In the genomic region with DNA sequence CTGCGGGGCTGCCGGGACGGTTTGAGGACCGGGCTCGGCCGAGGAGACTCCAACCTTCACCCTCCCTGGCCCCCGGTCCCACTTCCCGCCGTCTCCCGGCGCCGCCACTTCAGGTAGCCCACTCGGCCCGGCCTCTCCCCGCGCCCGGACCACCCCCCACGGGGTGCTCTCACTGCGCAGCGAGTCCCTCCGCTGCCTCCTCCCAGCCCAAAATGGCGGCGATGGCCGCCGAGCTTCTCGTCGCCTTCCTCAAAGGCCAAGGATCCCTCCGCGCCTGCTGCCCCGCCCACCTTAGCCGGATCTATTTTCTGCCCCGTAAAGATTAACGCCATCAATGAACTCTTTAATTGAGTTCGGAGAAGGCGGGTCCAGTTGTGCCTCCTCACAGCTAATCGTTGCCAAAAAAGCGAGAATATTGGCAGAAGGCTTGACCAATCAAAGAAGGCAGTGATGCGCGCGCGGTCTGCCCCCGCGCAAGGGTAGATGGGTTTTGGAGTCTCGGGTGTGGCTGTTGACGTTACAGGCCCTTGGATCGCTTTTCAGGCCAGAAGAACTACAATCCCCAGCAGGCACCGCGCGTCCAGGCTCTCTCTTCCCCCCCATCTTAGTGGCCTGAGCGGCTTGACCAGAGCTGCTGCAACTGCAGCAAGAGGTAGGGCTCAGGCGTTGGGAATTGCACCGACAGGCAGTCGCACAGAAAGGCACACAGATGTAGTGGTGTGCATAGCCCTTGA, we compare ENCODE assay signal across 1 cellular context.
TF ChIP-seq lines count a peak whose summit lies in the region.

TSS of gene HEXIM2 (plus strand) at position 588 of the 734 bp plus-strand sequence. CDS start 919 bp downstream, outside the sequence.

TF ChIP-seq in HEK293, 187 proteins besides CTCF, POLR2A, EP300 and RAD21 (continued from another document and continues in another):
- TF ChIP-seq, protein P1, sequence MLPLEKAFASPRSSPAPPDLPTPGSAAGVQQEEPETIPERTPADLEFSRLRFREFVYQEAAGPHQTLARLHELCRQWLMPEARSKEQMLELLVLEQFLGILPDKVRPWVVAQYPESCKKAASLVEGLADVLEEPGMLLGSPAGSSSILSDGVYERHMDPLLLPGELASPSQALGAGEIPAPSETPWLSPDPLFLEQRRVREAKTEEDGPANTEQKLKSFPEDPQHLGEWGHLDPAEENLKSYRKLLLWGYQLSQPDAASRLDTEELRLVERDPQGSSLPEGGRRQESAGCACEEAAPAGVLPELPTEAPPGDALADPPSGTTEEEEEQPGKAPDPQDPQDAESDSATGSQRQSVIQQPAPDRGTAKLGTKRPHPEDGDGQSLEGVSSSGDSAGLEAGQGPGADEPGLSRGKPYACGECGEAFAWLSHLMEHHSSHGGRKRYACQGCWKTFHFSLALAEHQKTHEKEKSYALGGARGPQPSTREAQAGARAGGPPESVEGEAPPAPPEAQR (tag by site-specific recombination; IDR thresholded peaks at IDR 0.05), result no peak
- TF ChIP-seq ZNF624 (tag by site-specific recombination; IDR thresholded peaks at IDR 0.05) (0 out of 2 replicates have a peak, but pooled peaks have one; percentile 71), ZFP69B (tag by site-specific recombination; IDR thresholded peaks at IDR 0.05) (peak; percentile 77), ZNF391 (tag by site-specific recombination; IDR thresholded peaks at IDR 0.05; ENCODE audit: borderline replicate concordance, low read depth) (peak; percentile 96; the same call in 1 of the 2 replicates), REPIN1 (tag by site-specific recombination; IDR thresholded peaks at IDR 0.05; ENCODE audit: low read depth) (peak; percentile 90; the same call in 1 of the 2 replicates), ZBTB20 (tag by site-specific recombination; IDR thresholded peaks at IDR 0.05) (peak; percentile 56; the same call in 1 of the 2 replicates), ZNF335 (tag by site-specific recombination; conservative IDR thresholded peaks at IDR 0.05) (peak; percentile 91), ZNF580 (tag by site-specific recombination; IDR thresholded peaks at IDR 0.05) (peak; percentile 76), ZNF423 (tag by site-specific recombination; IDR thresholded peaks at IDR 0.05) (peak; percentile 74), ZNF571 (tag by site-specific recombination; IDR thresholded peaks at IDR 0.05) (no peak), ZNF2 (tag by site-specific recombination; IDR thresholded peaks at IDR 0.05) (peak; percentile 94), HIC1 (tag by site-specific recombination; IDR thresholded peaks at IDR 0.05) (no peak), ZNF792 (tag by site-specific recombination; IDR thresholded peaks at IDR 0.05) (peak; percentile 29; the same call in 1 of the 2 replicates), ZBTB8A (tag by site-specific recombination; IDR thresholded peaks at IDR 0.05) (peak; percentile 61), ZNF223 (tag by site-specific recombination; IDR thresholded peaks at IDR 0.05) (peak; percentile 57; the same call in 1 of the 2 replicates), KLF9 (tag by site-specific recombination; IDR thresholded peaks at IDR 0.05; ENCODE audit: low read depth) (peak; percentile 98), ZNF292 (tag by site-specific recombination; IDR thresholded peaks at IDR 0.05; ENCODE audit: borderline replicate concordance, low read depth) (no peak), ZNF777 (tag by site-specific recombination; IDR thresholded peaks at IDR 0.05; ENCODE audit: borderline replicate concordance) (0 out of 2 replicates have a peak, but pooled peaks have one; percentile 18), SCRT1 (tag by site-specific recombination; IDR thresholded peaks at IDR 0.05; ENCODE audit: borderline replicate concordance) (no peak), ZNF148 (tag by site-specific recombination; IDR thresholded peaks at IDR 0.05; ENCODE audit: borderline replicate concordance) (peak; percentile 72; the same call in 1 of the 2 replicates), ZNF558 (tag by site-specific recombination; IDR thresholded peaks at IDR 0.05) (no peak; the same call in 1 of the 2 replicates), KLF1 (tag by site-specific recombination; IDR thresholded peaks at IDR 0.05) (peak; percentile 64; the same call in 1 of the 2 replicates), PRDM1 (tag by site-specific recombination; IDR thresholded peaks at IDR 0.05) (no peak), ZNF202 (tag by site-specific recombination; IDR thresholded peaks at IDR 0.05; ENCODE audit: borderline replicate concordance) (no peak), MZF1 (tag by site-specific recombination; IDR thresholded peaks at IDR 0.05; ENCODE audit: borderline replicate concordance) (peak; percentile 56), ZNF211 (tag by site-specific recombination; IDR thresholded peaks at IDR 0.05; ENCODE audit: low read depth) (no peak), ZNF664 (tag by site-specific recombination; IDR thresholded peaks at IDR 0.05) (peak; percentile 69), ZNF366 (tag by site-specific recombination; conservative IDR thresholded peaks at IDR 0.05) (no peak; the same call in 1 of the 2 replicates)
- TF ChIP-seq, protein P2, sequence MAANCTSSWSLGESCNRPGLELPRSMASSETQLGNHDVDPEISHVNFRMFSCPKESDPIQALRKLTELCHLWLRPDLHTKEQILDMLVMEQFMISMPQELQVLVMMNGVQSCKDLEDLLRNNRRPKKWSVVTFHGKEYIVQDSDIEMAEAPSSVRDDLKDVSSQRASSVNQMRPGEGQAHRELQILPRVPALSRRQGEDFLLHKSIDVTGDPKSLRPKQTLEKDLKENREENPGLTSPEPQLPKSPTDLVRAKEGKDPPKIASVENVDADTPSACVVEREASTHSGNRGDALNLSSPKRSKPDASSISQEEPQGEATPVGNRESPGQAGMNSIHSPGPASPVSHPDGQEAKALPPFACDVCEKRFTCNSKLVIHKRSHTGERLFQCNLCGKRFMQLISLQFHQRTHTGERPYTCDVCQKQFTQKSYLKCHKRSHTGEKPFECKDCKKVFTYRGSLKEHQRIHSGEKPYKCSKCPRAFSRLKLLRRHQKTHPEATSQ (tag by site-specific recombination; IDR thresholded peaks at IDR 0.05), result peak; percentile 96
- TF ChIP-seq, protein P3, sequence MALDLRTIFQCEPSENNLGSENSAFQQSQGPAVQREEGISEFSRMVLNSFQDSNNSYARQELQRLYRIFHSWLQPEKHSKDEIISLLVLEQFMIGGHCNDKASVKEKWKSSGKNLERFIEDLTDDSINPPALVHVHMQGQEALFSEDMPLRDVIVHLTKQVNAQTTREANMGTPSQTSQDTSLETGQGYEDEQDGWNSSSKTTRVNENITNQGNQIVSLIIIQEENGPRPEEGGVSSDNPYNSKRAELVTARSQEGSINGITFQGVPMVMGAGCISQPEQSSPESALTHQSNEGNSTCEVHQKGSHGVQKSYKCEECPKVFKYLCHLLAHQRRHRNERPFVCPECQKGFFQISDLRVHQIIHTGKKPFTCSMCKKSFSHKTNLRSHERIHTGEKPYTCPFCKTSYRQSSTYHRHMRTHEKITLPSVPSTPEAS (tag by site-specific recombination; IDR thresholded peaks at IDR 0.05), result peak; percentile 57; the same call in 1 of the 2 replicates
- TF ChIP-seq, protein P4, sequence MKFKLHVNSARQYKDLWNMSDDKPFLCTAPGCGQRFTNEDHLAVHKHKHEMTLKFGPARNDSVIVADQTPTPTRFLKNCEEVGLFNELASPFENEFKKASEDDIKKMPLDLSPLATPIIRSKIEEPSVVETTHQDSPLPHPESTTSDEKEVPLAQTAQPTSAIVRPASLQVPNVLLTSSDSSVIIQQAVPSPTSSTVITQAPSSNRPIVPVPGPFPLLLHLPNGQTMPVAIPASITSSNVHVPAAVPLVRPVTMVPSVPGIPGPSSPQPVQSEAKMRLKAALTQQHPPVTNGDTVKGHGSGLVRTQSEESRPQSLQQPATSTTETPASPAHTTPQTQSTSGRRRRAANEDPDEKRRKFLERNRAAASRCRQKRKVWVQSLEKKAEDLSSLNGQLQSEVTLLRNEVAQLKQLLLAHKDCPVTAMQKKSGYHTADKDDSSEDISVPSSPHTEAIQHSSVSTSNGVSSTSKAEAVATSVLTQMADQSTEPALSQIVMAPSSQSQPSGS (tag by site-specific recombination; IDR thresholded peaks at IDR 0.05; ENCODE audit: low read depth), result peak; percentile 51
- TF ChIP-seq, protein P5, sequence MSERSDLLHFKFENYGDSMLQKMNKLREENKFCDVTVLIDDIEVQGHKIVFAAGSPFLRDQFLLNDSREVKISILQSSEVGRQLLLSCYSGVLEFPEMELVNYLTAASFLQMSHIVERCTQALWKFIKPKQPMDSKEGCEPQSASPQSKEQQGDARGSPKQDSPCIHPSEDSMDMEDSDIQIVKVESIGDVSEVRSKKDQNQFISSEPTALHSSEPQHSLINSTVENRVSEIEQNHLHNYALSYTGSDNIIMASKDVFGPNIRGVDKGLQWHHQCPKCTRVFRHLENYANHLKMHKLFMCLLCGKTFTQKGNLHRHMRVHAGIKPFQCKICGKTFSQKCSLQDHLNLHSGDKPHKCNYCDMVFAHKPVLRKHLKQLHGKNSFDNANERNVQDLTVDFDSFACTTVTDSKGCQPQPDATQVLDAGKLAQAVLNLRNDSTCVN (tag by site-specific recombination; optimal IDR thresholded peaks at IDR 0.05), result peak; percentile 51
- TF ChIP-seq, protein P6, sequence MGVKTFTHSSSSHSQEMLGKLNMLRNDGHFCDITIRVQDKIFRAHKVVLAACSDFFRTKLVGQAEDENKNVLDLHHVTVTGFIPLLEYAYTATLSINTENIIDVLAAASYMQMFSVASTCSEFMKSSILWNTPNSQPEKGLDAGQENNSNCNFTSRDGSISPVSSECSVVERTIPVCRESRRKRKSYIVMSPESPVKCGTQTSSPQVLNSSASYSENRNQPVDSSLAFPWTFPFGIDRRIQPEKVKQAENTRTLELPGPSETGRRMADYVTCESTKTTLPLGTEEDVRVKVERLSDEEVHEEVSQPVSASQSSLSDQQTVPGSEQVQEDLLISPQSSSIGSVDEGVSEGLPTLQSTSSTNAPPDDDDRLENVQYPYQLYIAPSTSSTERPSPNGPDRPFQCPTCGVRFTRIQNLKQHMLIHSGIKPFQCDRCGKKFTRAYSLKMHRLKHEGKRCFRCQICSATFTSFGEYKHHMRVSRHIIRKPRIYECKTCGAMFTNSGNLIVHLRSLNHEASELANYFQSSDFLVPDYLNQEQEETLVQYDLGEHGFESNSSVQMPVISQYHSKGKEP (tag by site-specific recombination; IDR thresholded peaks at IDR 0.05), result peak; percentile 94
- TF ChIP-seq, protein P7, sequence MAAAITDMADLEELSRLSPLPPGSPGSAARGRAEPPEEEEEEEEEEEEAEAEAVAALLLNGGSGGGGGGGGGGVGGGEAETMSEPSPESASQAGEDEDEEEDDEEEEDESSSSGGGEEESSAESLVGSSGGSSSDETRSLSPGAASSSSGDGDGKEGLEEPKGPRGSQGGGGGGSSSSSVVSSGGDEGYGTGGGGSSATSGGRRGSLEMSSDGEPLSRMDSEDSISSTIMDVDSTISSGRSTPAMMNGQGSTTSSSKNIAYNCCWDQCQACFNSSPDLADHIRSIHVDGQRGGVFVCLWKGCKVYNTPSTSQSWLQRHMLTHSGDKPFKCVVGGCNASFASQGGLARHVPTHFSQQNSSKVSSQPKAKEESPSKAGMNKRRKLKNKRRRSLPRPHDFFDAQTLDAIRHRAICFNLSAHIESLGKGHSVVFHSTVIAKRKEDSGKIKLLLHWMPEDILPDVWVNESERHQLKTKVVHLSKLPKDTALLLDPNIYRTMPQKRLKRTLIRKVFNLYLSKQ (tag by site-specific recombination; IDR thresholded peaks at IDR 0.05; ENCODE audit: borderline replicate concordance), result no peak; the same call in 1 of the 2 replicates
- TF ChIP-seq, protein P8, sequence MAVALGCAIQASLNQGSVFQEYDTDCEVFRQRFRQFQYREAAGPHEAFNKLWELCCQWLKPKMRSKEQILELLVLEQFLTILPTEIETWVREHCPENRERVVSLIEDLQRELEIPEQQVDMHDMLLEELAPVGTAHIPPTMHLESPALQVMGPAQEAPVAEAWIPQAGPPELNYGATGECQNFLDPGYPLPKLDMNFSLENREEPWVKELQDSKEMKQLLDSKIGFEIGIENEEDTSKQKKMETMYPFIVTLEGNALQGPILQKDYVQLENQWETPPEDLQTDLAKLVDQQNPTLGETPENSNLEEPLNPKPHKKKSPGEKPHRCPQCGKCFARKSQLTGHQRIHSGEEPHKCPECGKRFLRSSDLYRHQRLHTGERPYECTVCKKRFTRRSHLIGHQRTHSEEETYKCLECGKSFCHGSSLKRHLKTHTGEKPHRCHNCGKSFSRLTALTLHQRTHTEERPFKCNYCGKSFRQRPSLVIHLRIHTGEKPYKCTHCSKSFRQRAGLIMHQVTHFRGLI (tag by site-specific recombination; IDR thresholded peaks at IDR 0.05), result peak; percentile 44
